Comparison of ENCODE assay signal across 12 cellular contexts in genomic region chr1:100989306-100990077, GRCh38. TPM values are rescaled to one million over a fixed set of nuclear protein-coding genes. Genes with fewer than 3 reads are reported as not detected.
DNase-seq lines count a peak whose midpoint lies in the region; ATAC-seq and TF ChIP-seq lines count a peak whose summit lies in the region.
"Had no signal": no experiment of that assay in that cellular context is flagged by ENCODE, and none has a peak within 500 bp of the region (broad histone marks: within the 10 kb centered on the region; RNA-seq: fewer than 3 reads in every experiment).

No MANE protein-coding gene starts in this region.

- H3K23me2 ChIP-seq in H9 (ENCODE audit: insufficient read length, low read depth, low read length, poor library complexity, severe bottlenecking): no peaks in the 10 kb centered on the region

- H3K27me3 Mint-ChIP-seq in brain: no peaks in the 10 kb centered on the region
- H3K27me3 Mint-ChIP-seq in H9 (ENCODE audit: low read depth): no peaks in the 10 kb centered on the region

- H3K14ac ChIP-seq in H9 (ENCODE audit: insufficient read depth, low read length): no peak overlapping the region

- no peak overlapping the region for H4K91ac ChIP-seq in H9 (ENCODE audit: insufficient read length, low read depth, low read length)

- H2AFZ ChIP-seq in H9 (ENCODE audit: low read length): no peak overlapping the region

- H2BK12ac ChIP-seq in H9 (ENCODE audit: insufficient read length, low read depth, low read length): no peak overlapping the region

- H3K56ac ChIP-seq in H9 (ENCODE audit: insufficient read length, low read depth, low read length): no peak overlapping the region

- H3K4me3 Mint-ChIP-seq in brain (no peak overlapping the region), H9 (no peak overlapping the region)

- no peaks in the 10 kb centered on the region for H4K20me1 ChIP-seq in H9 (ENCODE audit: control insufficient read depth, insufficient read depth, insufficient read length)

- no peak for TF ChIP-seq CTCF in brain (conservative IDR thresholded peaks at IDR 0.05)
- TF ChIP-seq CTCF in H9 (conservative IDR thresholded peaks at IDR 0.05): no peak

- H3K4me1 Mint-ChIP-seq in brain (peaks cover 19% of the 10 kb centered on the region), H9 (no peaks in the 10 kb centered on the region; a peak in 1 of 4 replicates)

- H3K23ac ChIP-seq in H9 (ENCODE audit: insufficient read length, low read depth, low read length): no peak overlapping the region

- no peak overlapping the region for H2BK5ac ChIP-seq in H9 (ENCODE audit: insufficient read length, low read length)

- H3K79me1 ChIP-seq in H9 (ENCODE audit: insufficient read depth, low read depth, low read length, poor library complexity, severe bottlenecking): no peaks in the 10 kb centered on the region

- no peaks in the 10 kb centered on the region for H3K9me3 ChIP-seq in H9 (ENCODE audit: control insufficient read depth, low read depth, low read length)

- no peak overlapping the region for H3K4me2 ChIP-seq in H9 (ENCODE audit: insufficient read depth, insufficient read length, low read length)

- no peak overlapping the region for H4K5ac ChIP-seq in H9 (ENCODE audit: insufficient read length, low read depth, low read length)

- H2AK5ac ChIP-seq in H9 (ENCODE audit: insufficient read length, low read length): no peak overlapping the region

- H3K4ac ChIP-seq in H9 (ENCODE audit: low read depth, low read length): no peak overlapping the region

- H3K4me1 ChIP-seq in H9 (ENCODE audit: insufficient read depth, low read length): no peaks in the 10 kb centered on the region

- WGBS in H9 (ENCODE audit: extremely low coverage, insufficient read length, low lambda C conversion rate): no CpG with 5 or more reads among the region's 2 CpGs

- no peak overlapping the region for H3T11ph ChIP-seq in H9 (ENCODE audit: low read length)

- intact Hi-C loops in sciatic nerve (cut with DNase I): no loop called here

- H3K27ac ChIP-seq in H9 (ENCODE audit: insufficient read length, low read depth, low read length): no peak overlapping the region

- no peaks in the 10 kb centered on the region for H3K79me2 ChIP-seq in H9 (ENCODE audit: insufficient read depth, low read length)

- ATAC-seq in sciatic nerve: no peak
- no peak for ATAC-seq in HG02678 (IDR thresholded peaks at IDR 0.05; ENCODE audit: unreplicated experiment)
- ATAC-seq in HG03159 (IDR thresholded peaks at IDR 0.05; ENCODE audit: unreplicated experiment): no peak

- H3K27ac Mint-ChIP-seq in brain (peak overlapping the region in 3 of 5 experiments; percentile 33 to 88 (median 62)), H9 (no peak overlapping the region)

- H3K18ac ChIP-seq in H9 (ENCODE audit: insufficient read length, low read depth, low read length): no peak overlapping the region

- H3K9ac ChIP-seq in H9 (ENCODE audit: extremely low read depth, insufficient read length, low read length): no peak overlapping the region

- no peak overlapping the region for H2BK15ac ChIP-seq in H9 (ENCODE audit: low read depth, low read length)

- H4K8ac ChIP-seq in H9 (replicated peaks; ENCODE audit: insufficient read length, low read depth, low read length): no peak overlapping the region

- H3K36me3 Mint-ChIP-seq in brain (peaks cover 54% of the 10 kb centered on the region), H9 (ENCODE audit: insufficient read depth in 1 of 3, low read depth in 3 of 3) (peaks cover 9 to 16% (median 13%) of the 10 kb centered on the region in 3 experiments; a peak in 6 of 7 replicates)

- H3K9me3 Mint-ChIP-seq in brain: no peaks in the 10 kb centered on the region
- H3K9me3 Mint-ChIP-seq in H9: no peaks in the 10 kb centered on the region

- H2BK20ac ChIP-seq in H9 (ENCODE audit: low read depth, low read length, poor library complexity, severe bottlenecking): no peak overlapping the region

- H2BK120ac ChIP-seq in H9 (ENCODE audit: low read depth, low read length, poor library complexity, severe bottlenecking): no peak overlapping the region

- no peaks in the 10 kb centered on the region for H3K27me3 ChIP-seq in H9 (ENCODE audit: insufficient read depth, low read length)

- DNase-seq in HS-27A (ENCODE audit: low read depth) (peak; percentile 12), glomerular visceral epithelial cell (ENCODE audit: extremely low spot score) (peak; percentile 63), smooth muscle cell of the brain vasculature (ENCODE audit: low read depth, low spot score) (peak; percentile 12), sciatic nerve (ENCODE audit: low spot score) (no peak), H9 (no peak)
- DNase-seq: activated CD8-positive, alpha-beta memory T cell treated with anti-CD3 and anti-CD28 coated beads for 24 hours; NCI-H2029; stimulated activated CD4-positive, alpha-beta T cell treated with anti-CD3 and anti-CD28 coated beads, Interleukin-4, amount 100 ng/mL, for 4 hours; T-helper 2 cell had no signal

RNA-seq across cellular contexts. Expression of gene DPH5, which starts 36.1 kb away (rescaled TPM):
- 46.1 TPM for polyA plus RNA-seq in brain (ENCODE audit: insufficient read depth, low read depth, low replicate concordance)
- total RNA-seq in sciatic nerve (26.0 TPM), H9 (2021) (49.4 and 51.7 TPM in 2 replicates)

Comparison
In these comparisons a context has a peak if more than half of its experiments do, and no peak if none do; other contexts are left out.
1. DNase-seq: peak in HS-27A (single experiment), glomerular visceral epithelial cell (single experiment) and smooth muscle cell of the brain vasculature (single experiment); none in sciatic nerve (single experiment) and H9 (single experiment).
2. H3K27ac Mint-ChIP-seq: peak in brain (3 of 5); none in H9 (0 of 3).